Comparison of ENCODE assay signal across 12 cellular contexts in the genomic region with DNA sequence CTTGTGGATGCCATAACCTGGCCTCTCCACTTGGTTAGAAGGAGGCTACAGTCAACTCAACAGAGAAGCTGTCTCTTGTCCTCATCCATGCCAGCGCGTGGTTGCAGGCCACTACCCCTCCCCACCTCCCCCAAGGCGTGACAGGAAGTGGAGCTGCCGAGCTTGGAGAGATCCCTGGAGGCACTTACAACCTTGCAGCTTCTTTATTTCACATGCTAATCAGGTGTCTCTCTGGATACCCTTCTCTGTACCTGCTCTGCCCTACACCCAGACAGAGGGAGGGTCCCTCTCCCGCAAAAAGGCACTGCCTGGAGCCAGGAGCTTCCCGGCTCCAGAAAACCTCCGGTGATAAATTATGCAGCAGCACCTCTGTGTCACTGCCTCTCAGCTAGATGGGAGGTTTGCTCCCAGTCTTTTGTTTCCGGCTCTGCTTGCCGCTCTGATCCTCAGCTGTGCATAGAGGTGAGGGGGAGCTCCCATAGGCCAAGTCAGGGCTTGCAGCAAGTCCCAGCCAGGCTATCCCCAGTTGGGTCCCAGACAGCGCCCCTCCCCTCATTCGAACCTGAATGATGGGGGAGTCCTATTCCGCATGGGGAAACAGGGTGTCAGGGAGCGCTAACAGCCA. TPM values are rescaled to one million over a fixed set of nuclear protein-coding genes. Genes with fewer than 3 reads are reported as not detected.
DNase-seq lines count a peak whose midpoint lies in the region; ATAC-seq, FAIRE-seq and TF ChIP-seq lines count a peak whose summit lies in the region.
"Had no signal": no experiment of that assay in that cellular context is flagged by ENCODE, and none has a peak within 500 bp of the region (broad histone marks: within the 10 kb centered on the region; RNA-seq: fewer than 3 reads in every experiment).

No MANE protein-coding gene starts in this region.

- intact Hi-C loops in left colon (cut with DNase I, micrococcal nuclease), result no loop called here
- intact Hi-C loops in right lobe of liver (cut with DNase I), result no loop called here

- TF ChIP-seq CTCF in astrocyte (IDR thresholded peaks at IDR 0.05; ENCODE audit: insufficient read depth, low read depth, low read length), result no peak
- TF ChIP-seq CTCF in right lobe of liver (IDR thresholded peaks at IDR 0.05), result no peak

- no peaks in the 10 kb centered on the region for H3K9me3 ChIP-seq in BLaER1 treated with 17β-estradiol and CSF1 and Interleukin-3, amounts not matched to agents 10 nM and 100 nM (replicated peaks in 1 of 11)
- H3K9me3 ChIP-seq in astrocyte (ENCODE audit: insufficient read depth, low read depth, low read length) (no peaks in the 10 kb centered on the region), right lobe of liver (no peaks in the 10 kb centered on the region)

- no peak overlapping the region for H3K27ac ChIP-seq in BLaER1 treated with 17β-estradiol and CSF1 and Interleukin-3, amounts not matched to agents 10 nM and 100 nM
- no peak overlapping the region for H3K27ac ChIP-seq in astrocyte (ENCODE audit: low read depth, low read length)
- no peak overlapping the region for H3K27ac ChIP-seq in right lobe of liver

- H3K4me3 ChIP-seq in BLaER1 treated with 17β-estradiol and CSF1 and Interleukin-3, amounts not matched to agents 10 nM and 100 nM, result no peak overlapping the region
- H3K4me3 ChIP-seq in astrocyte (ENCODE audit: insufficient read depth, low read depth, low read length) (peak overlapping the region; percentile 48), right lobe of liver (no peak overlapping the region)
- H3K4me3 ChIP-seq: lung had no signal

- FAIRE-seq in astrocyte (lab: Jason Lieb, UNC), result no peak

- peaks cover 0 to 23% (median 13%) of the 10 kb centered on the region in 11 experiments; a peak in 18 of 22 replicates for H4K20me1 ChIP-seq in BLaER1 treated with 17β-estradiol and CSF1 and Interleukin-3, amounts not matched to agents 10 nM and 100 nM
- H4K20me1 ChIP-seq in astrocyte (ENCODE audit: insufficient read depth, low read length), result no peaks in the 10 kb centered on the region

- no peak overlapping the region for H3K9ac ChIP-seq in BLaER1 treated with 17β-estradiol and CSF1 and Interleukin-3, amounts not matched to agents 10 nM and 100 nM
- H3K9ac ChIP-seq in astrocyte (ENCODE audit: low read length), result peak overlapping the region; percentile 42

- H3K9me3 Mint-ChIP-seq in astrocyte (ENCODE audit: unreplicated experiment), result no peaks in the 10 kb centered on the region

- H3K4me1 ChIP-seq in BLaER1 treated with 17β-estradiol and CSF1 and Interleukin-3, amounts not matched to agents 10 nM and 100 nM, result peaks cover 22 to 28% (median 24%) of the 10 kb centered on the region in 10 experiments
- H3K4me1 ChIP-seq in astrocyte (ENCODE audit: insufficient read depth, low read length) (peaks cover 35% of the 10 kb centered on the region), right lobe of liver (peaks cover 0 to 8% (median 0%) of the 10 kb centered on the region in 4 donors)

- no peaks in the 10 kb centered on the region for H3K27me3 Mint-ChIP-seq in astrocyte (ENCODE audit: low read depth, unreplicated experiment)

- no peaks in the 10 kb centered on the region for H3K79me2 ChIP-seq in astrocyte (ENCODE audit: insufficient read depth, low read length)

- peak overlapping the region; percentile 63 for H3K27ac Mint-ChIP-seq in astrocyte (ENCODE audit: unreplicated experiment)

- WGBS in right lobe of liver (ENCODE audit: insufficient coverage, low coverage, low lambda C conversion rate, missing lambda C conversion rate), result 52% methylated on average over 10 of the region's 13 CpGs

- TF ChIP-seq POLR2A in right lobe of liver (IDR thresholded peaks at IDR 0.05), result no peak

- H3K27me3 ChIP-seq in BLaER1 treated with 17β-estradiol and CSF1 and Interleukin-3, amounts not matched to agents 10 nM and 100 nM, result peaks cover 54 to 60% (median 56%) of the 10 kb centered on the region in 11 experiments
- no peaks in the 10 kb centered on the region for H3K27me3 ChIP-seq in astrocyte (ENCODE audit: insufficient read depth, low read length)
- H3K27me3 ChIP-seq in right lobe of liver, result peaks cover 0 to 4% of the 10 kb centered on the region in 2 donors

- peaks cover 37% of the 10 kb centered on the region for H3K4me1 Mint-ChIP-seq in astrocyte (ENCODE audit: low read depth, unreplicated experiment)

- H3K4me3 Mint-ChIP-seq in astrocyte (ENCODE audit: unreplicated experiment), result peak overlapping the region; percentile 79

- H3K36me3 ChIP-seq in BLaER1 treated with 17β-estradiol and CSF1 and Interleukin-3, amounts not matched to agents 10 nM and 100 nM, result no peaks in the 10 kb centered on the region
- no peaks in the 10 kb centered on the region for H3K36me3 ChIP-seq in astrocyte (ENCODE audit: insufficient read depth, low read length)
- no peaks in the 10 kb centered on the region for H3K36me3 ChIP-seq in right lobe of liver

- peak overlapping the region; percentile 28 to 71 (median 57) for H3K4me2 ChIP-seq in BLaER1 treated with 17β-estradiol and CSF1 and Interleukin-3, amounts not matched to agents 10 nM and 100 nM
- peak overlapping the region; percentile 84 for H3K4me2 ChIP-seq in astrocyte (ENCODE audit: low read length)

- H2AFZ ChIP-seq in astrocyte (ENCODE audit: low read depth, low read length), result peak overlapping the region; percentile 71

- DNase-seq in NCI-H146 (lab: John Stamatoyannopoulos, UW) (peak; percentile 85), astrocyte (ENCODE audit: low read depth) (no peak), left colon (peak in 1 of 2 donors; percentile 26), right lobe of liver (no peak), hepatic stellate cell (ENCODE audit: low spot score) (no peak)
- DNase-seq: AML-193, aorta had no signal

- H3K36me3 Mint-ChIP-seq in astrocyte (ENCODE audit: low read depth, unreplicated experiment), result no peaks in the 10 kb centered on the region

- peak; percentile 66 for ATAC-seq in left colon
- ATAC-seq in right lobe of liver, result no peak
- ATAC-seq in GM19455 (IDR thresholded peaks at IDR 0.05; ENCODE audit: unreplicated experiment), result no peak
- ATAC-seq in HG02571 (IDR thresholded peaks at IDR 0.05; ENCODE audit: unreplicated experiment), result no peak
- ATAC-seq: HCT116 had no signal

RNA-seq across cellular contexts. Expression of gene LRP4, which starts 5.7 kb away (rescaled TPM):
- total RNA-seq in astrocyte, result 19.0 and 19.9 TPM in 2 replicates
- total RNA-seq in left colon, result 10 to 100 TPM in 1 of 2 donors, 1 to 10 TPM in 1; 6.7 to 43.3 TPM
- 1 to 10 TPM in 2 of 6 experiments, under 1 TPM in 4; 0.43 to 1.2 (median 0.84) TPM for total RNA-seq in right lobe of liver

RNA-seq across cellular contexts. Expression of gene CSTPP1, which starts 23.9 kb away (rescaled TPM):
- 29.6 and 34.2 TPM in 2 replicates for total RNA-seq in astrocyte
- 10 to 100 TPM; 27.7 to 34.8 TPM for total RNA-seq in left colon
- total RNA-seq in right lobe of liver, result 1 to 10 TPM; 3.3 to 7.5 (median 4.6) TPM
